ENCODE assay signal across 8 cellular contexts in the genomic region with DNA sequence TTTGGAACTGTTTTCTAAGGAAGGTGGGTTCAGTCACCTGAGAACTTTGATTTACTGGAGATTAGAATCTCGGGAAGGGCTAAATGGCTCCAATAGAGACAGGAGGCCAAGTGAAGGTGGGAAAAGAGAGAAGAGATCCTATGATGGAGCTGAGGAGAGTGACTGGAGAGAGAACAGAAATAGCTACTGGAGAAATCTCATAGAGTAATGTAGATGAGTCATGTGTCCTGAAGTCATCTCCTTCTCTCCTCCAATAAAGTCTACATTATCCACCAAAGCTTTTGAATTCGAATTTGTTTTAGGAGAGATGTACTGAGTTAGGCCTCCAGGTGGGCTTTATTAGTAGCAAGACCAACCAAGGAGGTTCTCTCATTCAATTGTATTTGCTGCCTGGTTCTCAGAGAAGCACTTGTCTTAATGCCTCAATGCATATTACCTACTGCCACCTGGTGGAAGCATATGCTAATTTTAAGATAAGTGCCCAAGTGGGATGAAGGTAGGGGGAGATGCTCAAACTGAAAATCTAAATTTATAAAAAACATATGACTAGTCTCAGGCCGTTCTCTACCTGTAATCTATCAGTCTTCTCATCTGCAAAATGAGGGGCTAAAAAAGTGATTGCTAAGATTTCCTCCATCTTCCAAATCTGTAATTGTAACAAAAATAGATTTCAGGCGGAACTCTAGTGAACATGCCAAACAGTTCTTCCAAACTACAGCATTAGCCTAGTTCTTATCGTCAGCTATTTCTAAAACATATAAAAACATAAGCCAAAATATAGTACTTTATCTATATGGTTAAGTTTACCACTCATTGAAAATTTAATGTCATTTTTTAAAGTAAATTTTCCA. TPM values are rescaled to one million over a fixed set of nuclear protein-coding genes. Genes with fewer than 3 reads are reported as not detected.
DNase-seq lines count a peak whose midpoint lies in the region; ATAC-seq and TF ChIP-seq lines count a peak whose summit lies in the region.

No MANE protein-coding gene starts in this region.

- H3K9me3 Mint-ChIP-seq in brain = no peaks in the 10 kb centered on the region

- H3K4me3 ChIP-seq in AG04450 (ENCODE audit: low read depth, low read length) = no peak overlapping the region

- H3K27ac Mint-ChIP-seq in brain = no peak overlapping the region

- H3K4me1 Mint-ChIP-seq in brain = no peaks in the 10 kb centered on the region

- ATAC-seq in HG02798 (IDR thresholded peaks at IDR 0.05; ENCODE audit: poor library complexity, unreplicated experiment) (peak; percentile 71), GM19324 (IDR thresholded peaks at IDR 0.05; ENCODE audit: low FRiP score, unreplicated experiment) (no peak)

- CTCF ChIA-PET in AG04450 (lab: Charles Lee) = interaction anchor here (1.0 to 2.3 kb wide), 9 partner anchors 11 to 201 kb away, joined by 3 to 9 read pairs (median 4); no protein-coding TSS in a partner anchor

- H3K36me3 Mint-ChIP-seq in brain = no peaks in the 10 kb centered on the region

- no peaks in the 10 kb centered on the region for H3K27me3 ChIP-seq in AG04450 (ENCODE audit: control insufficient read depth, insufficient read depth, low read length)

- peak; percentile 67 for TF ChIP-seq CTCF in AG04450 (IDR thresholded peaks at IDR 0.05; ENCODE audit: low read depth, low read length)
- peak; percentile 43 to 64 for TF ChIP-seq CTCF in brain (conservative IDR thresholded peaks at IDR 0.05)

- no peak overlapping the region for H3K27ac ChIP-seq in AG04450 (ENCODE audit: low read depth, low read length)

- DNase-seq in AG04450 (ENCODE audit: low read depth, low spot score) = no peak
- DNase-seq in GF-D8 (lab: John Stamatoyannopoulos, UW) = peak; percentile 8
- peak; percentile 9 for DNase-seq in NCI-H2196 treated with DMSO at 0.1 percent for 48 hours (lab: John Stamatoyannopoulos, UW; ENCODE audit: unreplicated experiment)
- DNase-seq in lung microvascular endothelial cell (ENCODE audit: low read depth in 2 of 2) = peak; percentile 51
- DNase-seq in T1000 (lab: John Stamatoyannopoulos, UW) = no peak

- H3K4me3 Mint-ChIP-seq in brain = no peak overlapping the region

- no peaks in the 10 kb centered on the region for H3K9me3 ChIP-seq in AG04450 (ENCODE audit: control insufficient read depth, insufficient read depth, low read length)

- peaks cover 4% of the 10 kb centered on the region for H3K27me3 Mint-ChIP-seq in brain

- POLR2A ChIA-PET in AG04450 (lab: Yijun Ruan, JAX) = no interaction called here

RNA-seq across cellular contexts. Expression of a gene that starts 24.4 kb away (rescaled TPM):
- polyA plus RNA-seq in AG04450 (2011; rRNA removed) (not detected in 2 replicates), brain (ENCODE audit: insufficient read depth, low read depth, low replicate concordance) (not detected)
- not detected in 2 replicates for polyA minus RNA-seq in AG04450 (2011; rRNA and poly(A)+ RNA removed)
- total RNA-seq in lung microvascular endothelial cell = 0.20 TPM in 1 of 2 replicates, not detected in the other

Comparison
In these comparisons a context has a peak if more than half of its experiments do, and no peak if none do; other contexts are left out.
1. DNase-seq: peak in GF-D8 (single experiment), NCI-H2196 treated with DMSO at 0.1 percent for 48 hours (single experiment) and lung microvascular endothelial cell (2 of 2); none in AG04450 (single experiment) and T1000 (single experiment).